Comparison of ENCODE assay signal across 24 cellular contexts in genomic region chr9:3992222-3992621, GRCh38.
"Had no signal": no experiment of that assay in that cellular context is flagged by ENCODE, and none has a peak within 500 bp of the region (broad histone marks: within the 10 kb centered on the region; RNA-seq: fewer than 3 reads in every experiment).

No MANE protein-coding gene starts in this region.

- H3K27ac ChIP-seq: hepatocyte, left lung, lower lobe of right lung, pancreas, prostate gland, skin epidermis, stomach, testis, uterus had no signal

- H3K4me1 Mint-ChIP-seq: naive B cell; natural killer cell; stimulated activated naive B cell treated with anti-CD40 and anti-IgM and Interleukin-4, amounts not matched to agents 10 μg/mL and 1 μg/mL and 100 μg/mL, for 72 hours had no signal

- H3K36me3 ChIP-seq: left lung, lower lobe of right lung, pancreas, prostate gland, stomach, tibial artery, uterus had no signal

- H3K4me1 ChIP-seq: left lung, lower lobe of right lung, pancreas, prostate gland, uterus had no signal

- H3K27me3 ChIP-seq: hepatocyte, left lung, pancreas, stomach, testis, tibial artery, uterus had no signal

- H3K4me3 ChIP-seq: hepatocyte, left lung, lower lobe of right lung, pancreas, prostate gland, skin epidermis, stomach, testis, tibial artery, uterus had no signal

- DNase-seq: left lung; lower lobe of right lung; mammary epithelial cell; naive B cell; natural killer cell; nucleus accumbens; pancreas; posterior cingulate gyrus; retina; stimulated activated CD4-positive, alpha-beta T cell treated with anti-CD3 and anti-CD28 coated beads, Interleukin-12 subunit alpha, Interleukin-12 subunit beta, amount 100 ng/mL, for 4 hours; stimulated activated CD4-positive, alpha-beta T cell treated with anti-CD3 and anti-CD28 coated beads, Interleukin-15, amount 100 ng/mL, for 24 hours; stimulated activated CD4-positive, alpha-beta T cell treated with anti-CD3 and anti-CD28 coated beads, Interleukin-2, amount 100 ng/mL, for 24 hours; stimulated activated CD4-positive, alpha-beta T cell treated with anti-CD3 and anti-CD28 coated beads, Interleukin-4, amount 100 ng/mL, for 1 hour; stimulated activated naive B cell treated with anti-CD40 and anti-IgM and Interleukin-4, amounts not matched to agents 10 μg/mL and 1 μg/mL and 100 μg/mL, for 72 hours; stimulated activated naive CD8-positive, alpha-beta T cell treated with anti-CD3 and anti-CD28 coated beads, Interleukin-15, Interleukin-2, amounts not matched to agents 100 U/mL and 50 U/mL, for 24 hours; stomach; tibial artery; uterus had no signal

- H3K9me3 ChIP-seq: left lung, lower lobe of right lung, pancreas, prostate gland, testis, tibial artery, uterus had no signal

- H3K4me2 ChIP-seq: hepatocyte had no signal

- H3K27ac Mint-ChIP-seq: naive B cell; natural killer cell; stimulated activated naive B cell treated with anti-CD40 and anti-IgM and Interleukin-4, amounts not matched to agents 10 μg/mL and 1 μg/mL and 100 μg/mL, for 72 hours had no signal

- H2AFZ ChIP-seq: hepatocyte had no signal

- ATAC-seq: left cardiac atrium; natural killer cell; stimulated activated naive B cell treated with anti-CD40 and anti-IgM and Interleukin-4, amounts not matched to agents 10 μg/mL and 1 μg/mL and 100 μg/mL, for 72 hours; stimulated activated naive CD8-positive, alpha-beta T cell treated with anti-CD3 and anti-CD28 coated beads, Interleukin-15, Interleukin-2, amounts not matched to agents 100 U/mL and 50 U/mL, for 24 hours had no signal

- H3K4me3 Mint-ChIP-seq: naive B cell; natural killer cell; neural crest cell; stimulated activated naive B cell treated with anti-CD40 and anti-IgM and Interleukin-4, amounts not matched to agents 10 μg/mL and 1 μg/mL and 100 μg/mL, for 72 hours had no signal

- H3K36me3 Mint-ChIP-seq: natural killer cell; stimulated activated naive B cell treated with anti-CD40 and anti-IgM and Interleukin-4, amounts not matched to agents 10 μg/mL and 1 μg/mL and 100 μg/mL, for 72 hours had no signal

- H3K79me2 ChIP-seq: hepatocyte had no signal
